17 cellular contexts compared by ENCODE assay signal in the genomic region with DNA sequence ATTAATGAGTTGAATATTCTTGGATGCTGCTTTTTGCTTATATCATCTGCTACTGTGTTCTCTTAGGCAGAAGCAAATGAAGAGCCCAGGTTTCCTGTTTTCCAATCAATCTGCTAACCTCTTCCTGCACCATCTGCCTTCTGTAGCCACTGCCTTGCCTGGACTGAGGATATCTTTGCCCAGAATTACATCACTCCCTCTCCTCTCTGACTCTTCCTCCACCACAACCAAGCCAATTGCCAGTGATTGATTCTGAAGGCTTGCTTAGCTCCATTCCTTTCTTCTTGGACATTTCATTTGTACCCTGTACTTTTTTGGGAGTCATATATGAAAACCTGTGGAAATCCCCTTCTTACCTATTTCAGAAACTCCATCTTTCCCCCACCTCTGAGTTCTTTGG. TPM values are rescaled to one million over a fixed set of nuclear protein-coding genes. Genes with fewer than 3 reads are reported as not detected.
A peak's percentile ranks its signal among the peaks of the same experiment; 100 is the strongest.
DNase-seq lines count a peak whose midpoint lies in the region; ATAC-seq, FAIRE-seq and TF ChIP-seq lines count a peak whose summit lies in the region.
"Had no signal": no experiment of that assay in that cellular context is flagged by ENCODE, and none has a peak within 500 bp of the region (broad histone marks: within the 10 kb centered on the region; RNA-seq: fewer than 3 reads in every experiment).

No MANE protein-coding gene starts in this region.

- peaks cover 62% of the 10 kb centered on the region for H3K79me2 ChIP-seq in HCT116 (ENCODE audit: insufficient read depth, low read length)

- H3K27ac ChIP-seq in HCT116 (ENCODE audit: low read depth, low read length): no peak overlapping the region
- H3K27ac ChIP-seq: BLaER1, hepatocyte had no signal

- H3K36me3 ChIP-seq in HCT116 (ENCODE audit: control insufficient read depth in 1 of 2, insufficient read depth in 2 of 2, low read length in 2 of 2) (no peaks in the 10 kb centered on the region), bronchial epithelial cell (ENCODE audit: control insufficient read depth, insufficient read depth, low read length) (no peaks in the 10 kb centered on the region)
- H3K36me3 ChIP-seq: BLaER1 had no signal

- no peak overlapping the region for H3K4me3 ChIP-seq in HCT116 (replicated peaks in 1 of 2; ENCODE audit: low read depth in 1 of 2, low read length in 2 of 2)
- H3K4me3 ChIP-seq in bronchial epithelial cell (ENCODE audit: low read depth, low read length): no peak overlapping the region
- H3K4me3 ChIP-seq: BLaER1, hepatocyte had no signal

- TF ChIP-seq CTCF in HCT116 (IDR thresholded peaks at IDR 0.05 in 2 of 3, conservative IDR thresholded peaks at IDR 0.05 in 1 of 3; ENCODE audit: borderline replicate concordance in 1 of 3, insufficient read depth in 1 of 3, low read depth in 2 of 3, low read length in 2 of 3) (no peak), bronchial epithelial cell (IDR thresholded peaks at IDR 0.05; ENCODE audit: insufficient read depth, low read length, severe bottlenecking) (no peak)

- no peaks in the 10 kb centered on the region for H3K9me3 ChIP-seq in HCT116 (ENCODE audit: control insufficient read depth in 1 of 2, insufficient read depth in 1 of 2, low read depth in 1 of 2, low read length in 2 of 2)
- H3K9me3 ChIP-seq: BLaER1 had no signal

- RAD21 ChIA-PET in HCT116 (lab: Charles Lee; ENCODE audit: low non-redundant PET in 1 of 2, low total read pairs in 2 of 2, uncharacterized antibody in 2 of 2, unreplicated experiment in 2 of 2): no interaction called here

- TF ChIP-seq RAD21 in HCT116 (IDR thresholded peaks at IDR 0.05; ENCODE audit: low read depth): no peak

- peak; percentile 20 for DNase-seq in AG08395 (ENCODE audit: low spot score)
- DNase-seq in HCT116 (ENCODE audit: low read depth, low spot score): no peak
- DNase-seq in bronchial epithelial cell (ENCODE audit: low read depth): peak; percentile 37
- no peak for DNase-seq in left lobe of liver (ENCODE audit: low spot score)
- no peak for DNase-seq in GM12892 (ENCODE audit: insufficient read length)
- no peak for DNase-seq in GF-D8 (lab: John Stamatoyannopoulos, UW)
- DNase-seq in globus pallidus (ENCODE audit: low spot score): no peak
- DNase-seq: activated T-cell treated with anti-CD3 and anti-CD28 coated beads, Interleukin-2, amount 50 U/mL, for 48 hours; effector memory CD4-positive, alpha-beta T cell; NCI-H1694 treated with DMSO at 0.1 percent for 48 hours; NK-92 treated with Interleukin-12 subunit alpha and Interleukin-12 subunit beta, amount 100 ng/mL, for 24 hours; SW 1271 had no signal

- ATAC-seq in HCT116 (no peak), left lobe of liver (peak; percentile 55), GM19452 (IDR thresholded peaks at IDR 0.05; ENCODE audit: unreplicated experiment) (no peak)

- intact Hi-C loops in HCT116 (cut with micrococcal nuclease): no loop called here

- H3K27me3 ChIP-seq in HCT116 (ENCODE audit: insufficient read depth, low read length): no peaks in the 10 kb centered on the region
- H3K27me3 ChIP-seq in bronchial epithelial cell (ENCODE audit: control insufficient read depth, insufficient read depth, low read length): no peaks in the 10 kb centered on the region
- H3K27me3 ChIP-seq: BLaER1, hepatocyte had no signal

- H3K4me1 ChIP-seq in HCT116 (ENCODE audit: control insufficient read depth in 1 of 2, insufficient read depth in 2 of 2, low read length in 2 of 2): no peaks in the 10 kb centered on the region; a peak in 1 of 4 replicates
- H3K4me1 ChIP-seq: BLaER1 had no signal

- FAIRE-seq in bronchial epithelial cell (lab: Jason Lieb, UNC): no peak
- no peak for FAIRE-seq in GM12892 (lab: Jason Lieb, UNC)
- FAIRE-seq: GM18507 had no signal

- POLR2A ChIA-PET in HCT116 (lab: Charles Lee): no interaction called here

- H3K9me2 ChIP-seq in HCT116 (ENCODE audit: insufficient read depth): no peaks in the 10 kb centered on the region

- no peak for TF ChIP-seq POLR2A in HCT116 (IDR thresholded peaks at IDR 0.05; ENCODE audit: borderline replicate concordance, extremely low read depth, insufficient read depth, insufficient read length)
- no peak for TF ChIP-seq POLR2A in GM12892 (IDR thresholded peaks at IDR 0.05; ENCODE audit: low read depth, low read length)

- BruUV-seq in HCT116 (replicated peaks; lab: Mats Ljungman, UMichigan): no TSS peak

- no peak overlapping the region for H3K4me2 ChIP-seq in HCT116 (ENCODE audit: low read length)
- H3K4me2 ChIP-seq: BLaER1, hepatocyte had no signal

- CTCF ChIA-PET in HCT116 (lab: Charles Lee): no interaction called here

- H3K9ac ChIP-seq in HCT116 (ENCODE audit: low read length): no peak overlapping the region
- H3K9ac ChIP-seq: BLaER1 had no signal

- H4K20me1 ChIP-seq in HCT116 (ENCODE audit: insufficient read depth): no peaks in the 10 kb centered on the region
- H4K20me1 ChIP-seq: BLaER1 had no signal

- H2AFZ ChIP-seq in HCT116 (ENCODE audit: low read depth, low read length, poor library complexity, severe bottlenecking): no peak overlapping the region
- H2AFZ ChIP-seq: hepatocyte had no signal

TF ChIP-seq in HCT116, 20 proteins besides CTCF, POLR2A, EP300 and RAD21:
- TF ChIP-seq CEBPB (IDR thresholded peaks at IDR 0.05; ENCODE audit: low read depth): 0 out of 2 replicates have a peak, but pooled peaks have one; percentile 17
- TF ChIP-seq, protein P1, sequence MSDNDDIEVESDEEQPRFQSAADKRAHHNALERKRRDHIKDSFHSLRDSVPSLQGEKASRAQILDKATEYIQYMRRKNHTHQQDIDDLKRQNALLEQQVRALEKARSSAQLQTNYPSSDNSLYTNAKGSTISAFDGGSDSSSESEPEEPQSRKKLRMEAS (IDR thresholded peaks at IDR 0.05): no peak

RNA-seq across cellular contexts. Expression of gene SGMS2, which starts 14.0 kb away (rescaled TPM):
- total RNA-seq in HCT116 (2021; ENCODE audit: unreplicated experiment) (36.6 TPM), bronchial epithelial cell (95.0 and 103 TPM in 2 replicates), left lobe of liver (15.6 TPM)
- 12.2 and 13.5 TPM in 2 replicates for polyA plus RNA-seq in HCT116 (2012)
- not detected for polyA plus RNA-seq in GM12892 (2012; ENCODE audit: missing spikeins)
- total RNA-seq: G401 had no signal

Comparison
In these comparisons a context has a peak if more than half of its experiments do, and no peak if none do; other contexts are left out.
1. DNase-seq: peak in AG08395 (single experiment) and bronchial epithelial cell (single experiment); none in HCT116 (single experiment), left lobe of liver (single experiment), GM12892 (single experiment), GF-D8 (single experiment) and globus pallidus (single experiment).